19 cellular contexts compared by ENCODE assay signal in genomic region chr5:54470677-54471076, GRCh38. TPM values are rescaled to one million over a fixed set of nuclear protein-coding genes. Genes with fewer than 3 reads are reported as not detected.
A peak's percentile ranks its signal among the peaks of the same experiment; 100 is the strongest.
DNase-seq lines count a peak whose midpoint lies in the region; ATAC-seq and TF ChIP-seq lines count a peak whose summit lies in the region.
"Had no signal": no experiment of that assay in that cellular context is flagged by ENCODE, and none has a peak within 500 bp of the region (broad histone marks: within the 10 kb centered on the region; RNA-seq: fewer than 3 reads in every experiment).

No MANE protein-coding gene starts in this region.

- intact Hi-C loops in heart left ventricle (cut with DNase I): no loop called here
- intact Hi-C loops in Right ventricle myocardium inferior (cut with DNase I): no loop called here
- intact Hi-C loops in left ventricle myocardium superior (cut with micrococcal nuclease): no loop called here

- in situ Hi-C loops in astrocyte of the spinal cord (cut with HindIII; ENCODE audit: low sequenced_read_pairs): no loop called here

- H3K27ac ChIP-seq in heart left ventricle: peak overlapping the region in 4 of 12 donors; percentile 2 to 69 (median 23)
- H3K27ac ChIP-seq: body of pancreas, hepatocyte, WERI-Rb-1 had no signal

- TF ChIP-seq CTCF in heart left ventricle (IDR thresholded peaks at IDR 0.05): no peak
- TF ChIP-seq CTCF in astrocyte of the spinal cord (IDR thresholded peaks at IDR 0.05; ENCODE audit: low read depth, low read length): no peak

- WGBS in heart left ventricle, 4 donors: 36 to 49% (median 43%) methylated on average over 1 of the region's 1 CpG

- no peaks in the 10 kb centered on the region for H3K36me3 ChIP-seq in heart left ventricle
- H3K36me3 ChIP-seq: HAP-1, WERI-Rb-1 had no signal

- no peaks in the 10 kb centered on the region for H3K9me3 ChIP-seq in heart left ventricle
- H3K9me3 ChIP-seq: body of pancreas, HAP-1 had no signal

- peaks cover 0 to 30% (median 12%) of the 10 kb centered on the region in 12 donors for H3K4me1 ChIP-seq in heart left ventricle
- H3K4me1 ChIP-seq: body of pancreas, HAP-1 had no signal

- H3K4me3 ChIP-seq in heart left ventricle (no peak overlapping the region), astrocyte of the spinal cord (ENCODE audit: low read depth, low read length) (no peak overlapping the region)
- H3K4me3 ChIP-seq: body of pancreas, HAP-1, hepatocyte had no signal

- no peak for TF ChIP-seq POLR2A in heart left ventricle (IDR thresholded peaks at IDR 0.05)

- ATAC-seq in heart left ventricle (peak in 3 of 4 donors; percentile 39 to 69 (median 68)), Right ventricle myocardium inferior (no peak), left ventricle myocardium superior (peak; percentile 71), HG03039 (IDR thresholded peaks at IDR 0.05; ENCODE audit: unreplicated experiment) (no peak), HG02884 (IDR thresholded peaks at IDR 0.05; ENCODE audit: unreplicated experiment) (no peak)
- ATAC-seq: body of pancreas; naive thymus-derived CD8-positive, alpha-beta T cell; PC-3 had no signal

- H3K27me3 ChIP-seq in heart left ventricle: no peaks in the 10 kb centered on the region
- H3K27me3 ChIP-seq: body of pancreas, hepatocyte had no signal

- DNase-seq in heart left ventricle: no peak
- no peak for DNase-seq in Right ventricle myocardium inferior (ENCODE audit: missing footprints)
- DNase-seq in astrocyte of the spinal cord (ENCODE audit: low read depth, low spot score): peak; percentile 23
- DNase-seq in left ventricle myocardium superior: no peak
- DNase-seq in COLO668 (lab: John Stamatoyannopoulos, UW; ENCODE audit: unreplicated experiment): no peak
- DNase-seq in DMS79 (lab: John Stamatoyannopoulos, UW): no peak
- DNase-seq: activated effector memory CD4-positive, alpha-beta T cell treated with anti-CD3 and anti-CD28 coated beads, Interleukin-2, amount 50 U/mL, for 16 hours; body of pancreas; naive thymus-derived CD8-positive, alpha-beta T cell; NCI-H1417 treated with DMSO at 0.1 percent for 48 hours; NCI-H510A; PC-3; retina; stimulated activated CD4-positive, alpha-beta T cell treated with anti-CD3 and anti-CD28 coated beads, Interleukin-4, amount 100 ng/mL, for 4 hours; WERI-Rb-1 had no signal

RNA-seq across cellular contexts. Expression of gene HSPB3, which starts 15.2 kb away (rescaled TPM):
- total RNA-seq in heart left ventricle (100 to 1,000 TPM; 254 to 795 (median 317) TPM), Right ventricle myocardium inferior (549 TPM), left ventricle myocardium superior (492 TPM)
- 100 to 1,000 TPM; 125 to 588 TPM for polyA plus RNA-seq in heart left ventricle
- total RNA-seq: body of pancreas; naive thymus-derived CD8-positive, alpha-beta T cell; PC-3 had no signal
- polyA plus RNA-seq: naive thymus-derived CD8-positive, alpha-beta T cell had no signal

RNA-seq across cellular contexts. Expression of gene SNX18, which starts 46.9 kb away (rescaled TPM):
- total RNA-seq in heart left ventricle (10 to 100 TPM; 18.8 to 39.6 (median 23.4) TPM), Right ventricle myocardium inferior (25.2 TPM), left ventricle myocardium superior (20.9 TPM)
- polyA plus RNA-seq in heart left ventricle: 10 to 100 TPM in 1 of 2 donors, 1 to 10 TPM in 1; 4.1 to 16.7 TPM

Comparison
In these comparisons a context has a peak if more than half of its experiments do, and no peak if none do; other contexts are left out.
1. ATAC-seq: peak in heart left ventricle (3 of 4) and left ventricle myocardium superior (single experiment); none in Right ventricle myocardium inferior (single experiment), HG03039 (single experiment) and HG02884 (single experiment).